13 cellular contexts compared by ENCODE assay signal in the genomic region with DNA sequence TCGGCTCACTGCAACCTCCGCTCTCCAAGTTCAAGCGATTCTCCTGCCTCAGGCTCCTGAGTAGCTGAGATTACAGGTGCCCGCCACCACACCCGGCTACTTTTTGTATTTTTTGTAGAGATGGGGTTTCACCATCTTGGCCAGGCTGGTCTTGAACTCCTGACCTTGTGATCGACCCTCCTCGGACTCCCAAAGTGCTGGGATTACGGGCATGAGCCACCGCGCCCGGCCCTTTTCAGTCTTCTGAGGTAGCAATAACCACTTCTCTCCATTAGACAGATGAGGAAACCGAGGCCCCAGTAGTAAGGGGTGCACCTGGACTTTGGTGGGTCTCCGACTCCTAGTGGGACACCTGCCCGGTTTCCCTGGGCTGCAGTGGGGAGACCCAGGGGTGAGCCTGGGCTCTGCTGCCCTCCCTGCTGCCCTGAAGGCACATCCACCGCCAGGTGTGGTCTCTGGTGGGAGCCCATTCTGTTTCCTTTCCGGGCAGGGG. TPM values are rescaled to one million over a fixed set of nuclear protein-coding genes. Genes with fewer than 3 reads are reported as not detected.
DNase-seq lines count a peak whose midpoint lies in the region; ATAC-seq and TF ChIP-seq lines count a peak whose summit lies in the region.
"Not testable (repeated sequence)": the region's sequence is repeated elsewhere in the genome, so short reads cannot be mapped to it uniquely, and the experiment has no call there.
"Had no signal": no experiment of that assay in that cellular context is flagged by ENCODE, and none has a peak within 500 bp of the region (broad histone marks: within the 10 kb centered on the region; RNA-seq: fewer than 3 reads in every experiment).

No MANE protein-coding gene starts in this region.

- H3K4me2 ChIP-seq in BLaER1 (peak overlapping the region; percentile 83), IMR-90 (ENCODE audit: low read depth, low read length) (peak overlapping the region; percentile 88)

- H3K4me3 Mint-ChIP-seq in activated T-cell treated with anti-CD3 and anti-CD28 coated beads, Interleukin-2, amount 50 U/mL, for 4 hours, result peak overlapping the region; percentile 46

- peak overlapping the region; percentile 51; the same call in 1 of the 2 replicates for H3K9ac ChIP-seq in BLaER1
- peak overlapping the region; percentile 37; the same call in 1 of the 2 replicates for H3K9ac ChIP-seq in IMR-90 (ENCODE audit: low read depth, low read length)
- H3K9ac ChIP-seq in mucosa of stomach (ENCODE audit: low read length), result peak overlapping the region; percentile 13

- not testable (repeated sequence) for H3K9me3 ChIP-seq in BLaER1; IMR-90 (ENCODE audit: control insufficient read depth, insufficient read depth, low read length); mucosa of stomach (ENCODE audit: control insufficient read depth, low read length); prostate gland; thoracic aorta

- H3K4me1 ChIP-seq in BLaER1 (peaks cover 82% of the 10 kb centered on the region), IMR-90 (ENCODE audit: control insufficient read depth, insufficient read depth, low read length) (peaks cover 19% of the 10 kb centered on the region), mucosa of stomach (ENCODE audit: control insufficient read depth, insufficient read depth, low read length) (peaks cover 34% of the 10 kb centered on the region), thoracic aorta (ENCODE audit: control insufficient read depth in 1 of 2, low read depth in 2 of 2) (peaks cover 6 to 36% of the 10 kb centered on the region in 2 donors)
- not testable (repeated sequence) for H3K4me1 ChIP-seq in prostate gland (replicated peaks)

- not testable (repeated sequence) for H2BK20ac ChIP-seq in IMR-90 (ENCODE audit: low read depth, low read length)

- H3K79me1 ChIP-seq in IMR-90 (ENCODE audit: low read depth in 1 of 2, low read length in 2 of 2), result not testable (repeated sequence)

- 67% methylated on average over 1 of the region's 16 CpGs; no CpG with 5 or more reads in 1 of the 2 experiments for WGBS in IMR-90 (ENCODE audit: extremely low coverage in 2 of 2, insufficient read length in 1 of 2), 2 experiments
- WGBS in prostate gland, result 75% methylated on average over 16 of the region's 16 CpGs

- H3K27me3 Mint-ChIP-seq in activated T-cell treated with anti-CD3 and anti-CD28 coated beads, Interleukin-2, amount 50 U/mL, for 4 hours (ENCODE audit: low read depth), result peaks cover 58% of the 10 kb centered on the region

- H3K4me3 ChIP-seq in BLaER1, result peak overlapping the region; percentile 49
- peak overlapping the region; percentile 48 for H3K4me3 ChIP-seq in IMR-90 (ENCODE audit: insufficient read depth, low read depth, low read length)
- peak overlapping the region; percentile 69 for H3K4me3 ChIP-seq in coronary artery
- not testable (repeated sequence) for H3K4me3 ChIP-seq in mucosa of stomach (ENCODE audit: low read length)
- peak overlapping the region; percentile 14 to 29 for H3K4me3 ChIP-seq in prostate gland
- peak overlapping the region; percentile 71 for H3K4me3 ChIP-seq in thoracic aorta

- not testable (repeated sequence) for H4K91ac ChIP-seq in IMR-90 (ENCODE audit: insufficient read depth, low read depth, low read length)

- H3K9me1 ChIP-seq in IMR-90 (ENCODE audit: insufficient read depth, low read length), result not testable (repeated sequence)

- peak overlapping the region; percentile 55 for H3K18ac ChIP-seq in IMR-90 (ENCODE audit: low read depth, low read length)

- H4K20me1 ChIP-seq in BLaER1; IMR-90 (ENCODE audit: insufficient read depth, low read length): not testable (repeated sequence)

- H3K4me1 Mint-ChIP-seq in activated T-cell treated with anti-CD3 and anti-CD28 coated beads, Interleukin-2, amount 50 U/mL, for 4 hours (ENCODE audit: low read depth), result peaks cover 19% of the 10 kb centered on the region

- in situ Hi-C loops in IMR-90 (cut with MboI; ENCODE audit: low sequenced_read_pairs), result not testable (repeated sequence)

- H2AK9ac ChIP-seq in IMR-90 (replicated peaks; ENCODE audit: low read depth, low read length, poor library complexity), result peak overlapping the region; percentile 80

- H4K8ac ChIP-seq in IMR-90 (ENCODE audit: low read depth in 2 of 2, low read length in 2 of 2), result peak overlapping the region; percentile 21 to 82; a peak in 2 of 4 replicates

- not testable (repeated sequence) for ATAC-seq in IMR-90 (ENCODE audit: low read depth); activated T-cell treated with anti-CD3 and anti-CD28 coated beads, Interleukin-2, amount 50 U/mL, for 4 hours; Right ventricle myocardium inferior; thoracic aorta (ENCODE audit: insufficient number of reproducible peaks, low FRiP score, low read depth)

- peak overlapping the region; percentile 62 for H3K27ac ChIP-seq in BLaER1
- peak overlapping the region; percentile 67; the same call in 1 of the 2 replicates for H3K27ac ChIP-seq in IMR-90 (ENCODE audit: insufficient read depth, low read length)
- H3K27ac ChIP-seq in coronary artery, result peak overlapping the region; percentile 59 to 81
- H3K27ac ChIP-seq in prostate gland, result peak overlapping the region; percentile 53 to 73
- H3K27ac ChIP-seq in thoracic aorta, result peak overlapping the region; percentile 82 to 85

- peak overlapping the region; percentile 94 for H2AFZ ChIP-seq in IMR-90 (replicated peaks; ENCODE audit: low read length, poor library complexity)

- H2BK15ac ChIP-seq in IMR-90 (ENCODE audit: low read depth, low read length), result peak overlapping the region; percentile 65; the same call in 2 of the 3 replicates

- not testable (repeated sequence) for DNase-seq in IMR-90; activated T-cell treated with anti-CD3 and anti-CD28 coated beads, Interleukin-2, amount 50 U/mL, for 4 hours; coronary artery (ENCODE audit: low spot score); prostate gland (ENCODE audit: low spot score); thoracic aorta (ENCODE audit: low spot score)
- peak; percentile 32 for DNase-seq in Right ventricle myocardium inferior (ENCODE audit: missing footprints)

- not testable (repeated sequence) for BruUV-seq in IMR-90 (replicated peaks; lab: Mats Ljungman, UMichigan)

- peak overlapping the region; percentile 48 for H4K5ac ChIP-seq in IMR-90 (ENCODE audit: low read depth, low read length)

- peak overlapping the region; percentile 81 for H2BK5ac ChIP-seq in IMR-90 (ENCODE audit: low read depth, low read length, poor library complexity, severe bottlenecking)

- not testable (repeated sequence) for H3K36me3 ChIP-seq in BLaER1; IMR-90 (ENCODE audit: control insufficient read depth, insufficient read depth, low read length); mucosa of stomach (ENCODE audit: control insufficient read depth, insufficient read depth, low read length); prostate gland; thoracic aorta

- H3K14ac ChIP-seq in IMR-90 (replicated peaks; ENCODE audit: low read depth, low read length), result peak overlapping the region; percentile 5

- TF ChIP-seq CTCF in IMR-90 (conservative IDR thresholded peaks at IDR 0.05; ENCODE audit: low read depth, low read length); coronary artery (IDR thresholded peaks at IDR 0.05); prostate gland (IDR thresholded peaks at IDR 0.05); thoracic aorta (IDR thresholded peaks at IDR 0.05): not testable (repeated sequence)

- not testable (repeated sequence) for H3K4ac ChIP-seq in IMR-90 (ENCODE audit: low read depth, low read length)

- CTCF ChIA-PET in IMR-90 (lab: Yijun Ruan, JAX), result interaction anchor here (1.2 kb wide), 1 partner anchor 26 kb away, joined by 5 read pairs; no protein-coding TSS in a partner anchor

- POLR2A ChIA-PET in IMR-90 (lab: Charles Lee; ENCODE audit: unreplicated experiment), result interaction anchor here (0.6 kb wide), 1 partner anchor 277 kb away, joined by 3 read pairs; no protein-coding TSS in a partner anchor

- H3K23ac ChIP-seq in IMR-90 (ENCODE audit: low read depth, low read length), result 0 out of 2 replicates have a peak overlapping the region, but pooled peaks have one; percentile 1

- H2BK120ac ChIP-seq in IMR-90 (ENCODE audit: low read depth, low read length), result peak overlapping the region; percentile 83

- dilution Hi-C loops in IMR-90 (cut with HindIII; ENCODE audit: low sequenced_read_pairs, unreplicated experiment), result not testable (repeated sequence)

- H3K36me3 Mint-ChIP-seq in activated T-cell treated with anti-CD3 and anti-CD28 coated beads, Interleukin-2, amount 50 U/mL, for 4 hours (ENCODE audit: insufficient read depth), result not testable (repeated sequence)

- not testable (repeated sequence) for TF ChIP-seq RAD21 in IMR-90 (IDR thresholded peaks at IDR 0.05; ENCODE audit: low read length)

- TF ChIP-seq POLR2A in IMR-90 (IDR thresholded peaks at IDR 0.05; ENCODE audit: low read depth, low read length); prostate gland (IDR thresholded peaks at IDR 0.05): not testable (repeated sequence)

- intact Hi-C loops in IMR-90 (cut with micrococcal nuclease), result loop anchor here (10.0 kb wide), 1 partner anchor 114 kb away; a partner anchor contains a TSS
- intact Hi-C loops in Right ventricle myocardium inferior (cut with DNase I), result not testable (repeated sequence)
- intact Hi-C loops in prostate gland (cut with DNase I), result loop anchor here (5.0 kb wide), 1 partner anchor 49 kb away; a partner anchor contains a TSS

- not testable (repeated sequence) for H3K56ac ChIP-seq in IMR-90 (ENCODE audit: extremely low read depth, insufficient read depth, low read length)

- H3K9me3 Mint-ChIP-seq in activated T-cell treated with anti-CD3 and anti-CD28 coated beads, Interleukin-2, amount 50 U/mL, for 4 hours, result not testable (repeated sequence)

- peak overlapping the region; percentile 1; the same call in 1 of the 2 replicates for H2AK5ac ChIP-seq in IMR-90 (ENCODE audit: low read depth, low read length)

- not testable (repeated sequence) for H3K27me3 ChIP-seq in BLaER1; IMR-90 (ENCODE audit: control insufficient read depth, insufficient read depth, low read length); prostate gland (replicated peaks; ENCODE audit: insufficient read depth); thoracic aorta (replicated peaks; ENCODE audit: insufficient read depth)
- peaks cover 47% of the 10 kb centered on the region for H3K27me3 ChIP-seq in mucosa of stomach (ENCODE audit: control insufficient read depth, insufficient read depth, low read length)

RNA-seq across cellular contexts. Expression of a gene that starts 3.7 kb away (rescaled TPM):
- total RNA-seq in IMR-90 (2012; rRNA removed), result 14.4 and 14.9 TPM in 2 replicates
- polyA plus RNA-seq in IMR-90 (2012; rRNA removed), result 22.3 and 24.1 TPM in 2 replicates
- 14.5 and 18.6 TPM in 2 replicates for polyA plus RNA-seq in IMR-90 (2012; cell fraction: cytosol; rRNA removed)
- polyA plus RNA-seq in IMR-90 (2012; cell fraction: nucleus; rRNA removed; ENCODE audit: low replicate concordance), result 66.7 and 137 TPM in 2 replicates
- total RNA-seq in activated T-cell treated with anti-CD3 and anti-CD28 coated beads, Interleukin-2, amount 50 U/mL, for 4 hours, result 1 to 10 TPM; 2.7 to 5.0 (median 4.0) TPM
- 18.4 TPM for total RNA-seq in Right ventricle myocardium inferior
- total RNA-seq in prostate gland, result 10 to 100 TPM; 35.0 to 50.7 TPM
- total RNA-seq in thoracic aorta, result 100 to 1,000 TPM in 1 of 2 donors, 10 to 100 TPM in 1; 99.9 to 121 TPM

RNA-seq across cellular contexts. Expression of a gene that starts 49.8 kb away (rescaled TPM):
- total RNA-seq in IMR-90 (2012; rRNA removed) (not detected in 2 replicates), Right ventricle myocardium inferior (not detected), prostate gland (1 to 10 TPM in 1 of 2 donors, not detected in 1; 2.7 TPM), thoracic aorta (not detected)
- polyA plus RNA-seq in IMR-90 (2012; rRNA removed), result not detected in 2 replicates
- not detected in 2 replicates for polyA plus RNA-seq in IMR-90 (2012; cell fraction: cytosol; rRNA removed)
- polyA plus RNA-seq in IMR-90 (2012; cell fraction: nucleus; rRNA removed; ENCODE audit: low replicate concordance), result not detected in 2 replicates
- total RNA-seq in activated T-cell treated with anti-CD3 and anti-CD28 coated beads, Interleukin-2, amount 50 U/mL, for 4 hours, result not detected
- total RNA-seq: dermis microvascular lymphatic vessel endothelial cell, HT1080, mononuclear cell, urinary bladder had no signal
- polyA plus RNA-seq: esophagus, urinary bladder had no signal
